ENCODE assay signal across 1 cellular context in genomic region chr11:61496602-61497400, GRCh38.
TF ChIP-seq lines count a peak whose summit lies in the region.

No MANE protein-coding gene starts in this region.

TF ChIP-seq in HEK293, 187 proteins besides CTCF, POLR2A, EP300 and RAD21 (continued from another document):
- TF ChIP-seq ZNF518A (tag by site-specific recombination; conservative IDR thresholded peaks at IDR 0.05; ENCODE audit: low read depth) (no peak), ZNF529 (tag by site-specific recombination; IDR thresholded peaks at IDR 0.05; ENCODE audit: insufficient replicate concordance) (no peak), ZNF433 (tag by site-specific recombination; IDR thresholded peaks at IDR 0.05; ENCODE audit: low read depth) (no peak), ZNF37A (tag by site-specific recombination; IDR thresholded peaks at IDR 0.05) (no peak), ZNF266 (tag by site-specific recombination; IDR thresholded peaks at IDR 0.05; ENCODE audit: low read depth) (no peak), EGR2 (tag by site-specific recombination; IDR thresholded peaks at IDR 0.05; ENCODE audit: low read depth) (peak; percentile 86), ZNF391 (tag by site-specific recombination; IDR thresholded peaks at IDR 0.05; ENCODE audit: borderline replicate concordance, low read depth) (no peak)
